25 cellular contexts compared by ENCODE assay signal in genomic region chr16:67105881-67106280, GRCh38. TPM values are rescaled to one million over a fixed set of nuclear protein-coding genes. Genes with fewer than 3 reads are reported as not detected.
A peak's percentile ranks its signal among the peaks of the same experiment; 100 is the strongest.
DNase-seq lines count a peak whose midpoint lies in the region; ATAC-seq and TF ChIP-seq lines count a peak whose summit lies in the region.
"Had no signal": no experiment of that assay in that cellular context is flagged by ENCODE, and none has a peak within 500 bp of the region (broad histone marks: within the 10 kb centered on the region; RNA-seq: fewer than 3 reads in every experiment).

No MANE protein-coding gene starts in this region.

- no peak overlapping the region for H3K4me3 ChIP-seq in neutrophil (ENCODE audit: low read depth in 1 of 2, low read length in 1 of 2)
- no peak overlapping the region for H3K4me3 ChIP-seq in thoracic aorta
- H3K4me3 ChIP-seq: MG63, prostate gland, smooth muscle cell had no signal

- peaks cover 43% of the 10 kb centered on the region for H3K4me1 Mint-ChIP-seq in dendritic cell treated with granulocyte-macrophage colony-stimulating factor and Interleukin-4, amounts not matched to agents 40 ng/mL and 50 ng/mL, for 4 days (ENCODE audit: low read depth)

- no peaks in the 10 kb centered on the region for H3K9me3 Mint-ChIP-seq in dendritic cell treated with granulocyte-macrophage colony-stimulating factor and Interleukin-4, amounts not matched to agents 40 ng/mL and 50 ng/mL, for 4 days
- H3K9me3 Mint-ChIP-seq: CD8-positive, alpha-beta T cell; nephron progenitor cell; stimulated activated effector memory CD8-positive, alpha-beta T cell treated with anti-CD3 and anti-CD28 coated beads, Interleukin-12 subunit alpha, Interleukin-12 subunit beta, amount 100 ng/mL, for 72 hours had no signal

- H3K27ac ChIP-seq in VCaP = peak overlapping the region; percentile 41; the same call in 1 of the 2 replicates
- peak overlapping the region; percentile 77 for H3K27ac ChIP-seq in neutrophil
- H3K27ac ChIP-seq in thoracic aorta = peak overlapping the region; percentile 10 to 28

- H3K9me3 ChIP-seq in neutrophil = no peaks in the 10 kb centered on the region
- H3K9me3 ChIP-seq in thoracic aorta = no peaks in the 10 kb centered on the region
- H3K9me3 ChIP-seq: MG63, prostate gland had no signal

- no peak overlapping the region for H3K4me3 Mint-ChIP-seq in dendritic cell treated with granulocyte-macrophage colony-stimulating factor and Interleukin-4, amounts not matched to agents 40 ng/mL and 50 ng/mL, for 4 days
- H3K4me3 Mint-ChIP-seq: activated naive CD8-positive, alpha-beta T cell; CD8-positive, alpha-beta T cell; nephron progenitor cell; stimulated activated effector memory CD8-positive, alpha-beta T cell treated with anti-CD3 and anti-CD28 coated beads, Interleukin-12 subunit alpha, Interleukin-12 subunit beta, amount 100 ng/mL, for 72 hours; WTC11 had no signal

- ATAC-seq in thoracic aorta (ENCODE audit: insufficient number of reproducible peaks, low FRiP score, low read depth) (no peak), HG02610 (IDR thresholded peaks at IDR 0.05; ENCODE audit: unreplicated experiment) (no peak)
- ATAC-seq: CD8-positive, alpha-beta T cell; left ventricle myocardium superior; SK-N-SH treated with all-trans-retinoic acid at 6 μM for 48 hours; stimulated activated effector memory CD8-positive, alpha-beta T cell treated with anti-CD3 and anti-CD28 coated beads, Interleukin-12 subunit alpha, Interleukin-12 subunit beta, amount 100 ng/mL, for 72 hours; WTC11 had no signal

- H3K4me1 ChIP-seq in neutrophil (ENCODE audit: control insufficient read depth in 1 of 2, insufficient read depth in 1 of 2, low read depth in 1 of 2, low read length in 1 of 2) = peaks cover 41 to 42% of the 10 kb centered on the region in 2 experiments
- H3K4me1 ChIP-seq in thoracic aorta (ENCODE audit: control insufficient read depth in 1 of 2, low read depth in 2 of 2) = peaks cover 5 to 30% of the 10 kb centered on the region in 2 donors
- H3K4me1 ChIP-seq: prostate gland had no signal

- DNase-seq in thoracic aorta (ENCODE audit: low spot score) (no peak), cerebellar cortex (ENCODE audit: low spot score) (no peak), DMS79 treated with DMSO at 0.1 percent for 48 hours (lab: John Stamatoyannopoulos, UW) (no peak)
- DNase-seq: activated CD8-positive, alpha-beta memory T cell treated with anti-CD3 and anti-CD28 coated beads, Interleukin-2, amount 50 U/mL, for 4 hours; CD8-positive, alpha-beta T cell; cerebellar nuclear complex; foreskin melanocyte; GDM1; hypothalamus; left ventricle myocardium superior; MG63; NCI-H1417 treated with DMSO at 0.1 percent for 48 hours; nephron progenitor cell; stimulated activated CD4-positive, alpha-beta T cell treated with anti-CD3 and anti-CD28 coated beads, Interleukin-2, amount 100 ng/mL, for 48 hours; T-helper 9 cell had no signal

- H3K27me3 Mint-ChIP-seq in dendritic cell treated with granulocyte-macrophage colony-stimulating factor and Interleukin-4, amounts not matched to agents 40 ng/mL and 50 ng/mL, for 4 days = no peaks in the 10 kb centered on the region
- H3K27me3 Mint-ChIP-seq: activated naive CD8-positive, alpha-beta T cell had no signal

- intact Hi-C loops in dendritic cell treated with granulocyte-macrophage colony-stimulating factor and Interleukin-4, amounts not matched to agents 40 ng/mL and 50 ng/mL, for 4 days (cut with micrococcal nuclease) = loop anchor here (5.0 to 10.0 kb wide), 2 partner anchors 49 to 79 kb away; partner anchors contain the start of genes B3GNT9, CBFB, FBXL8 and TRADD

- H3K27me3 ChIP-seq in neutrophil (no peaks in the 10 kb centered on the region), thoracic aorta (replicated peaks; ENCODE audit: insufficient read depth) (no peaks in the 10 kb centered on the region)
- H3K27me3 ChIP-seq: MG63 had no signal

- peaks cover 26% of the 10 kb centered on the region for H3K36me3 Mint-ChIP-seq in dendritic cell treated with granulocyte-macrophage colony-stimulating factor and Interleukin-4, amounts not matched to agents 40 ng/mL and 50 ng/mL, for 4 days (ENCODE audit: low read depth)
- H3K36me3 Mint-ChIP-seq: activated naive CD8-positive, alpha-beta T cell; WTC11 had no signal

- peak overlapping the region; percentile 73 for H3K27ac Mint-ChIP-seq in dendritic cell treated with granulocyte-macrophage colony-stimulating factor and Interleukin-4, amounts not matched to agents 40 ng/mL and 50 ng/mL, for 4 days
- H3K27ac Mint-ChIP-seq: activated naive CD8-positive, alpha-beta T cell; CD8-positive, alpha-beta T cell; stimulated activated effector memory CD8-positive, alpha-beta T cell treated with anti-CD3 and anti-CD28 coated beads, Interleukin-12 subunit alpha, Interleukin-12 subunit beta, amount 100 ng/mL, for 72 hours; WTC11 had no signal

- no peak for TF ChIP-seq CTCF in VCaP (conservative IDR thresholded peaks at IDR 0.05)
- no peak for TF ChIP-seq CTCF in neutrophil (IDR thresholded peaks at IDR 0.05)
- no peak for TF ChIP-seq CTCF in thoracic aorta (IDR thresholded peaks at IDR 0.05)

- H3K36me3 ChIP-seq in neutrophil (peaks cover 7% of the 10 kb centered on the region), thoracic aorta (no peaks in the 10 kb centered on the region)
- H3K36me3 ChIP-seq: prostate gland had no signal

RNA-seq across cellular contexts. Expression of gene PHAF1, which starts 3.9 kb away (rescaled TPM):
- total RNA-seq in thoracic aorta = 10 to 100 TPM; 15.6 to 27.2 TPM

RNA-seq across cellular contexts. Expression of gene B3GNT9, which starts 44.9 kb away (rescaled TPM):
- 10 to 100 TPM; 33.5 to 59.6 TPM for total RNA-seq in thoracic aorta

RNA-seq across cellular contexts. Expression of gene TRADD, which starts 53.8 kb away (rescaled TPM):
- 10 to 100 TPM; 18.4 to 52.1 TPM for total RNA-seq in thoracic aorta

RNA-seq across cellular contexts. Expression of gene FBXL8, which starts 53.9 kb away (rescaled TPM):
- total RNA-seq in thoracic aorta = 10 to 100 TPM; 25.6 to 40.2 TPM

RNA-seq across cellular contexts. Expression of gene HSF4, which starts 58.7 kb away (rescaled TPM):
- total RNA-seq in thoracic aorta = 10 to 100 TPM; 44.1 to 87.5 TPM

Comparison
In these comparisons a context has a peak if more than half of its experiments do, and no peak if none do; other contexts are left out.
1. H3K27ac ChIP-seq: peak in every context shown above with its lines; median percentile 77 in neutrophil; 41 in VCaP; 19 in thoracic aorta.